In the genomic region with DNA sequence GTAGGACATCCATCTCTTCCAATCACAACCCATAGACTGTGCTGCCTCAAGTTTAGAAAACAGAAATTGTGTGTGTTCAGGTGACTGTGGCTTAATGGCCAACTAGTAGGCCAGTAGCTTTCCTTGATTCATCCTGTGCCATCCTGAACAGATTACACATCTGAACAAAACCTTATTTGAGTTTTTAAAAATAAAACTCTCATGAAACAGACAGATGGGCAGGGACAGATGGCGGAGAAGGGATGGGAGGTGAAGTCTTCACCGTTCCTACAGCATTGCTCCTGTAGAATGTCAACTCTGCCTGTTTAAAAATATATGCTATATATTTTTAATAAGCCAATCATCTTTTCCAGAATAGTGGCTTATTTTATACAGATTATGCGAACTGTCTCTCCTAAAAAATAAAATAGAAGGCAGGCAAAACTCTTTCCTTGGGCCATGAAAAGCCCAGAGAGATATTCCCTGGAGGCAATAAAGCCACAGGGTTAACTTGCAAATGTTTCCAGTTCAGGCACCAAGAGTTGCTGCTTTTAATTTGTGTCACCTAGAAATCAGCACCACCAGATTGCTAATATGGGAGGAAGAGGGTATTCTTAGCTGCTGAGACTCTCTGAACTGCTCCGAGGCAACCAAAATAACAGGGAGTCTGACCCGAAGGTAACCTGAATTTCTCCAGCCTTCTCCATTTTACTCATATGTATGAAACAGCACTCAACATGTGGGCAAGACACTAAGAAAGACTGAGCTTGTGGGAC, we compare ENCODE assay signal across 23 cellular contexts.
"Had no signal": no experiment of that assay in that cellular context is flagged by ENCODE, and none has a peak within 500 bp of the region (broad histone marks: within the 10 kb centered on the region; RNA-seq: fewer than 3 reads in every experiment).

No MANE protein-coding gene starts in this region.

- DNase-seq: colonic mucosa; effector CD8-positive, alpha-beta T cell; endodermal cell; foreskin fibroblast; gastrocnemius medialis; head of caudate nucleus; kidney; left lung; mesenchymal stem cell; mucosa of descending colon; naive B cell; right lobe of liver; small intestine; stimulated activated CD4-positive, alpha-beta T cell treated with anti-CD3 and anti-CD28 coated beads, Interleukin-15, amount 100 ng/mL, for 24 hours; stimulated activated CD4-positive, alpha-beta T cell treated with anti-CD3 and anti-CD28 coated beads, Interleukin-2, amount 100 ng/mL, for 48 hours; stimulated activated naive B cell treated with anti-CD40 and anti-IgM and Interleukin-4, amounts not matched to agents 10 μg/mL and 1 μg/mL and 100 μg/mL, for 72 hours; trophoblast cell had no signal

- H3K27me3 Mint-ChIP-seq: dendritic cell treated with granulocyte-macrophage colony-stimulating factor and Interleukin-4, amounts not matched to agents 40 ng/mL and 50 ng/mL, for 4 days; naive B cell; natural killer cell treated with Interleukin-12 subunit alpha and Interleukin-12 subunit beta and Interleukin-15 and Interleukin-18, amount 100 ng/mL, for 72 hours; stimulated activated naive B cell treated with anti-CD40 and anti-IgM and Interleukin-4, amounts not matched to agents 10 μg/mL and 1 μg/mL and 100 μg/mL, for 72 hours; stimulated activated naive CD8-positive, alpha-beta T cell treated with anti-CD3 and anti-CD28 coated beads, Interleukin-15, Interleukin-2, amounts not matched to agents 100 ng/mL and 50 ng/mL, for 24 hours had no signal

- H3K4me3 Mint-ChIP-seq: dendritic cell treated with granulocyte-macrophage colony-stimulating factor and Interleukin-4, amounts not matched to agents 40 ng/mL and 50 ng/mL, for 4 days; endodermal cell; mesothelial cell of epicardium; naive B cell; natural killer cell treated with Interleukin-12 subunit alpha and Interleukin-12 subunit beta and Interleukin-15 and Interleukin-18, amount 100 ng/mL, for 72 hours; neural progenitor cell; stimulated activated naive B cell treated with anti-CD40 and anti-IgM and Interleukin-4, amounts not matched to agents 10 μg/mL and 1 μg/mL and 100 μg/mL, for 72 hours; stimulated activated naive CD8-positive, alpha-beta T cell treated with anti-CD3 and anti-CD28 coated beads, Interleukin-15, Interleukin-2, amounts not matched to agents 100 ng/mL and 50 ng/mL, for 24 hours had no signal

- H3K27ac Mint-ChIP-seq: dendritic cell treated with granulocyte-macrophage colony-stimulating factor and Interleukin-4, amounts not matched to agents 40 ng/mL and 50 ng/mL, for 4 days; endodermal cell; mesothelial cell of epicardium; naive B cell; natural killer cell treated with Interleukin-12 subunit alpha and Interleukin-12 subunit beta and Interleukin-15 and Interleukin-18, amount 100 ng/mL, for 72 hours; neural progenitor cell; progenitor cell of endocrine pancreas; stimulated activated naive B cell treated with anti-CD40 and anti-IgM and Interleukin-4, amounts not matched to agents 10 μg/mL and 1 μg/mL and 100 μg/mL, for 72 hours; stimulated activated naive CD8-positive, alpha-beta T cell treated with anti-CD3 and anti-CD28 coated beads, Interleukin-15, Interleukin-2, amounts not matched to agents 100 ng/mL and 50 ng/mL, for 24 hours had no signal

- H3K9me3 Mint-ChIP-seq: endodermal cell; mesothelial cell of epicardium; neural progenitor cell; stimulated activated naive CD8-positive, alpha-beta T cell treated with anti-CD3 and anti-CD28 coated beads, Interleukin-15, Interleukin-2, amounts not matched to agents 100 ng/mL and 50 ng/mL, for 24 hours had no signal

- H3K4me1 Mint-ChIP-seq: naive B cell; stimulated activated naive B cell treated with anti-CD40 and anti-IgM and Interleukin-4, amounts not matched to agents 10 μg/mL and 1 μg/mL and 100 μg/mL, for 72 hours had no signal

- H3K36me3 Mint-ChIP-seq: mesothelial cell of epicardium; naive B cell; natural killer cell treated with Interleukin-12 subunit alpha and Interleukin-12 subunit beta and Interleukin-15 and Interleukin-18, amount 100 ng/mL, for 72 hours; neural progenitor cell; stimulated activated naive B cell treated with anti-CD40 and anti-IgM and Interleukin-4, amounts not matched to agents 10 μg/mL and 1 μg/mL and 100 μg/mL, for 72 hours had no signal
